Comparison of ENCODE assay signal across 20 cellular contexts in the genomic region with DNA sequence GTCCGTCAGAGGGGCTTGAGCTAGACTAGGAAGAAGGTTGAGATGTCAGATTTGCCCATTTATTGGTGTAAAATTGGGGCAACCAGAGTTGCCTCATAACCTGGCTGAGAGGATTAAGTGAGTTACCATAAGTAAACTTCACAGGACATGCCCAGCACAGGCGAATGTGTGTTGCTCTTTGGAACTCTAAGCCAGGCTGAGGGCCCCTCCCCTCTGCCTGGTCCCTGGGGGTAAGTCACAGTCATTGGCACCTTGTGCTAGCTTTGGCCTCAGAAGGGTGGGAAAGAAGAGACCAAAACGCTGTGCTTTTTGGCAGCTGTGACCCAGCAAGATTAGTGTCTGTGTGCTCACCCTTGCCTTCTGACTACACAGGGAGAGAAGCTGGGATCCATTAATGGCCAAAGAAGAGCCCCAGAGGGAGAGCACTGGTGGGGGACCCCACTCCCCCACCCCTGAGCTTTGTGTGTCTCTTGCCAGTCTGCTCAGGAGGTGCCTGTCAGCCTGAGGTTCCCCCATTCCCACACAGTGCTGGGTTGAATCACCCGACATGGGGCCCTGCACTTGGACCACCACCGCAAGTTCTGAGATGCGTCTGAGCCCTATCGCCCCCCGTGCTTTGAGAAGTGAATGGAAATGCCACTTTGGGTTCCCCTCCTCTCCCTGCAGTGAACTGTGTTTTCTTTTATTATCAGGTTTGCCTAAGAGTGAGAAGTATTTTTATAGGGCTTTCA.
A peak's percentile ranks its signal among the peaks of the same experiment; 100 is the strongest.
DNase-seq lines count a peak whose midpoint lies in the region; ATAC-seq and TF ChIP-seq lines count a peak whose summit lies in the region.
"Had no signal": no experiment of that assay in that cellular context is flagged by ENCODE, and none has a peak within 500 bp of the region (broad histone marks: within the 10 kb centered on the region; RNA-seq: fewer than 3 reads in every experiment).

No MANE protein-coding gene starts in this region.

- 79% methylated on average over 8 of the region's 8 CpGs for WGBS in right cardiac atrium
- WGBS in aorta, 2 donors = 31 to 49% methylated on average over 8 of the region's 8 CpGs

- peak; percentile 24 for ATAC-seq in Right ventricle myocardium superior (ENCODE audit: poor library complexity)
- peak; percentile 44 to 47 for ATAC-seq in right cardiac atrium
- ATAC-seq in sciatic nerve = no peak
- ATAC-seq in aorta (ENCODE audit: low FRiP score) = peak; percentile 58
- ATAC-seq in HG02973 (IDR thresholded peaks at IDR 0.05; ENCODE audit: unreplicated experiment) = no peak
- ATAC-seq: K562 had no signal

- peaks cover 0 to 20% of the 10 kb centered on the region in 2 donors for H3K4me1 ChIP-seq in right atrium auricular region
- H3K4me1 ChIP-seq in right cardiac atrium (ENCODE audit: control insufficient read depth, insufficient read depth, low read length) = no peaks in the 10 kb centered on the region
- H3K4me1 ChIP-seq in aorta (ENCODE audit: control insufficient read depth in 1 of 2, insufficient read depth in 2 of 2, low read length in 2 of 2) = peaks cover 0 to 1% of the 10 kb centered on the region in 2 donors

- no peak for DNase-seq in Right ventricle myocardium superior
- no peak for DNase-seq in right atrium auricular region (ENCODE audit: low spot score)
- no peak for DNase-seq in right cardiac atrium
- DNase-seq in sciatic nerve (ENCODE audit: low spot score) = peak; percentile 6
- peak in 1 of 2 donors; percentile 72 for DNase-seq in aorta
- DNase-seq in GF-D8 (lab: John Stamatoyannopoulos, UW) = no peak
- DNase-seq in NCI-H748 (lab: John Stamatoyannopoulos, UW; ENCODE audit: unreplicated experiment) = no peak
- DNase-seq: Calu3; CD4-positive, alpha-beta memory T cell; DMS53; HFFc6; NCI-H1417 treated with DMSO at 0.1 percent for 48 hours; NCI-H1930; NCI-H2171 treated with DMSO at 0.1 percent for 48 hours; NCI-H82; PC-9 had no signal

- H3K27me3 ChIP-seq in right atrium auricular region (no peaks in the 10 kb centered on the region), right cardiac atrium (ENCODE audit: control insufficient read depth, insufficient read depth) (no peaks in the 10 kb centered on the region), aorta (ENCODE audit: control insufficient read depth in 1 of 2, insufficient read depth in 2 of 2, low read length in 1 of 2) (no peaks in the 10 kb centered on the region)

- H3K9me3 ChIP-seq in right atrium auricular region (no peaks in the 10 kb centered on the region), right cardiac atrium (ENCODE audit: control insufficient read depth, low read length) (no peaks in the 10 kb centered on the region), aorta (ENCODE audit: control insufficient read depth, low read length) (no peaks in the 10 kb centered on the region)

- intact Hi-C loops in Right ventricle myocardium superior (cut with DNase I) (no loop called here), right cardiac atrium (cut with DNase I) (no loop called here), sciatic nerve (cut with DNase I) (no loop called here), aorta (cut with DNase I) (no loop called here)

- H3K36me3 ChIP-seq in right atrium auricular region (peaks cover 28% of the 10 kb centered on the region), aorta (ENCODE audit: control insufficient read depth in 1 of 2, insufficient read depth in 2 of 2, low read length in 1 of 2) (no peaks in the 10 kb centered on the region)

- H3K4me3 ChIP-seq in right atrium auricular region = no peak overlapping the region
- H3K4me3 ChIP-seq in right cardiac atrium (ENCODE audit: low read length) = no peak overlapping the region
- no peak overlapping the region for H3K4me3 ChIP-seq in aorta (ENCODE audit: low read length in 2 of 2)
- H3K4me3 ChIP-seq: K562, PC-9 had no signal

- no peak for TF ChIP-seq CTCF in right atrium auricular region (IDR thresholded peaks at IDR 0.05)

- H3K27ac ChIP-seq in right atrium auricular region = no peak overlapping the region
- H3K27ac ChIP-seq in right cardiac atrium (ENCODE audit: low read length) = no peak overlapping the region
- no peak overlapping the region for H3K27ac ChIP-seq in aorta (ENCODE audit: low read depth in 1 of 2, low read length in 2 of 2)
- H3K27ac ChIP-seq: 22Rv1, HL-60, PC-9 had no signal

Comparison
In these comparisons a context has a peak if more than half of its experiments do, and no peak if none do; other contexts are left out.
1. ATAC-seq: peak in Right ventricle myocardium superior (single experiment), right cardiac atrium (2 of 2) and aorta (single experiment); none in sciatic nerve (single experiment) and HG02973 (single experiment).